8 cellular contexts compared by ENCODE assay signal in genomic region chr22:49852898-49853894, GRCh38. TPM values are rescaled to one million over a fixed set of nuclear protein-coding genes. Genes with fewer than 3 reads are reported as not detected.
DNase-seq lines count a peak whose midpoint lies in the region; ATAC-seq and TF ChIP-seq lines count a peak whose summit lies in the region.

A gene with protein sequence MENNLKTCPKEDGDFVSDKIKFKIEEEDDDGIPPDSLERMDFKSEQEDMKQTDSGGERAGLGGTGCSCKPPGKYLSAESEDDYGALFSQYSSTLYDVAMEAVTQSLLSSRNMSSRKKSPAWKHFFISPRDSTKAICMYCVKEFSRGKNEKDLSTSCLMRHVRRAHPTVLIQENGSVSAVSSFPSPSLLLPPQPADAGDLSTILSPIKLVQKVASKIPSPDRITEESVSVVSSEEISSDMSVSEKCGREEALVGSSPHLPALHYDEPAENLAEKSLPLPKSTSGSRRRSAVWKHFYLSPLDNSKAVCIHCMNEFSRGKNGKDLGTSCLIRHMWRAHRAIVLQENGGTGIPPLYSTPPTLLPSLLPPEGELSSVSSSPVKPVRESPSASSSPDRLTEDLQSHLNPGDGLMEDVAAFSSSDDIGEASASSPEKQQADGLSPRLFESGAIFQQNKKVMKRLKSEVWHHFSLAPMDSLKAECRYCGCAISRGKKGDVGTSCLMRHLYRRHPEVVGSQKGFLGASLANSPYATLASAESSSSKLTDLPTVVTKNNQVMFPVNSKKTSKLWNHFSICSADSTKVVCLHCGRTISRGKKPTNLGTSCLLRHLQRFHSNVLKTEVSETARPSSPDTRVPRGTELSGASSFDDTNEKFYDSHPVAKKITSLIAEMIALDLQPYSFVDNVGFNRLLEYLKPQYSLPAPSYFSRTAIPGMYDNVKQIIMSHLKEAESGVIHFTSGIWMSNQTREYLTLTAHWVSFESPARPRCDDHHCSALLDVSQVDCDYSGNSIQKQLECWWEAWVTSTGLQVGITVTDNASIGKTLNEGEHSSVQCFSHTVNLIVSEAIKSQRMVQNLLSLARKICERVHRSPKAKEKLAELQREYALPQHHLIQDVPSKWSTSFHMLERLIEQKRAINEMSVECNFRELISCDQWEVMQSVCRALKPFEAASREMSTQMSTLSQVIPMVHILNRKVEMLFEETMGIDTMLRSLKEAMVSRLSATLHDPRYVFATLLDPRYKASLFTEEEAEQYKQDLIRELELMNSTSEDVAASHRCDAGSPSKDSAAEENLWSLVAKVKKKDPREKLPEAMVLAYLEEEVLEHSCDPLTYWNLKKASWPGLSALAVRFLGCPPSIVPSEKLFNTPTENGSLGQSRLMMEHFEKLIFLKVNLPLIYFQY (plus strand): TSS chr22:49853844. CDS start chr22:49883663, 29,819 bp downstream.

- H3K9me3 ChIP-seq in smooth muscle cell (replicated peaks; ENCODE audit: low read depth), result no peaks in the 10 kb centered on the region

- H3K27ac Mint-ChIP-seq in immature natural killer cell, result peak within 1 kb of the TSS; percentile 87 to 96 (median 95)

- H4K20me1 ChIP-seq in smooth muscle cell (ENCODE audit: low read depth), result peaks cover 40% of the 10 kb centered on the region

- H3F3A ChIP-seq in smooth muscle cell (ENCODE audit: low read depth), result no peaks in the 10 kb centered on the region

- TF ChIP-seq CTCF in AG09309 (IDR thresholded peaks at IDR 0.05; ENCODE audit: control insufficient read depth, insufficient read depth, low read depth, low read length, missing control alignments), result no peak
- no peak for TF ChIP-seq CTCF in smooth muscle cell (IDR thresholded peaks at IDR 0.05; ENCODE audit: borderline replicate concordance, insufficient read depth, poor library complexity, severe bottlenecking)

- H3K79me2 ChIP-seq in smooth muscle cell (ENCODE audit: low read depth), result peaks cover 40% of the 10 kb centered on the region

- H3K27me3 Mint-ChIP-seq in immature natural killer cell (ENCODE audit: low read depth in 3 of 3), result peaks cover 11 to 27% (median 14%) of the 10 kb centered on the region in 3 donors

- peak; percentile 76 for ATAC-seq in GM19023 (IDR thresholded peaks at IDR 0.05; ENCODE audit: unreplicated experiment)
- peak; percentile 75 for ATAC-seq in HG03196 (IDR thresholded peaks at IDR 0.05; ENCODE audit: unreplicated experiment)

- H3K27me3 ChIP-seq in smooth muscle cell (ENCODE audit: low read depth), result peaks cover 43% of the 10 kb centered on the region

- H3K9ac ChIP-seq in smooth muscle cell (ENCODE audit: low read depth), result peak within 1 kb of the TSS; percentile 87

- H3K4me3 ChIP-seq in AG09309 (ENCODE audit: control insufficient read depth, low read depth, low read length) (peak within 1 kb of the TSS; percentile 81), smooth muscle cell (peak within 1 kb of the TSS; percentile 78)

- WGBS in smooth muscle cell (ENCODE audit: low lambda C conversion rate), result 1% methylated on average over 71 of the region's 127 CpGs

- no peaks in the 10 kb centered on the region for H3K9me3 Mint-ChIP-seq in immature natural killer cell

- peak within 1 kb of the TSS; percentile 86 for H3K27ac ChIP-seq in caudate nucleus (ENCODE audit: low read depth, low read length)
- H3K27ac ChIP-seq in smooth muscle cell (ENCODE audit: low read depth), result peak within 1 kb of the TSS; percentile 73

- H3K4me3 Mint-ChIP-seq in immature natural killer cell, result peak within 1 kb of the TSS; percentile 91 to 95 (median 95)

- peak; percentile 72 for DNase-seq in AG09309 (ENCODE audit: low read depth)
- peak; percentile 83 for DNase-seq in NCI-H345 treated with DMSO at 0.1 percent for 48 hours (lab: John Stamatoyannopoulos, UW; ENCODE audit: unreplicated experiment)
- peak; percentile 93 to 99 (median 96) for DNase-seq in activated CD4-positive, CD25-positive, alpha-beta regulatory T cell (lab: John Stamatoyannopoulos, UW)
- peak in 60 of 61 donors; percentile 41 to 98 (median 91) for DNase-seq in caudate nucleus (lab: John Stamatoyannopoulos, UW)
- DNase-seq in immature natural killer cell, result peak; percentile 100
- DNase-seq in smooth muscle cell (lab: John Stamatoyannopoulos, UW; ENCODE audit: unreplicated experiment), result peak; percentile 96

- peaks cover 28% of the 10 kb centered on the region for H3K4me1 ChIP-seq in smooth muscle cell (ENCODE audit: low read depth)

- peaks cover 0 to 3% (median 0%) of the 10 kb centered on the region in 3 donors for H3K36me3 Mint-ChIP-seq in immature natural killer cell

- no peaks in the 10 kb centered on the region for H3K36me3 ChIP-seq in smooth muscle cell (ENCODE audit: low read depth)

- H3K4me2 ChIP-seq in smooth muscle cell, result peak within 1 kb of the TSS; percentile 95

- H3K4me1 Mint-ChIP-seq in immature natural killer cell, result peaks cover 39 to 44% of the 10 kb centered on the region in 2 donors

- H2AFZ ChIP-seq in smooth muscle cell (ENCODE audit: low read depth), result peak within 1 kb of the TSS; percentile 93

RNA-seq across cellular contexts. Expression of the gene that starts here (rescaled TPM):
- polyA plus RNA-seq in immature natural killer cell (1 to 10 TPM; 4.1 to 9.7 (median 4.6) TPM), smooth muscle cell (12.1 and 13.1 TPM in 2 replicates)
- 16.6 and 16.8 TPM in 2 replicates for total RNA-seq in smooth muscle cell

Comparison
In these comparisons a context has a peak if more than half of its experiments do, and no peak if none do; other contexts are left out.
1. Peak in every context shown above with its lines: DNase-seq, ATAC-seq, H3K4me3 ChIP-seq and H3K27ac ChIP-seq.